ENCODE assay signal across 20 cellular contexts in the genomic region with DNA sequence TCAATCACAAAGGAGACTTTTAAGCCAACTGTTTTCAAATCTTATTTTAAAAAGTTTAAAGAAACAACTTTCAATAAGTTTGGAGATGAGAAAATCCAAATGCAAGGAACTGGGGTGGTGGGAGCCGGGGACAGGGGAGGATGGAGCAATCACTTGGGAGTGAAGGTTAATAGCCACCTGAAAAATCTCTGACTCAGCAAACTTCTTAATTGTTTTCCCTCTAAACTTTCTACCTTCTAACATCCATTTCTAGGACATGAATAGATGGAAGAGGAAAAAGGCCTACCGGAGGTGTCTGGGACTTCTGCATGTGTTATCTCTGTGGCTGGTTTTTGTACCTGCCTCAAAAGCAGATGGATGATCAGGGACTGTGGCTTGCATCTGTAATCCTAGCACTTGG.
DNase-seq lines count a peak whose midpoint lies in the region; ATAC-seq, FAIRE-seq and TF ChIP-seq lines count a peak whose summit lies in the region.
"Had no signal": no experiment of that assay in that cellular context is flagged by ENCODE, and none has a peak within 500 bp of the region (broad histone marks: within the 10 kb centered on the region; RNA-seq: fewer than 3 reads in every experiment).

No MANE protein-coding gene starts in this region.

- no peak overlapping the region for H4K12ac ChIP-seq in trophoblast cell (ENCODE audit: low read depth, low read length)

- H3K4ac ChIP-seq in IMR-90 (ENCODE audit: low read depth, low read length) (no peak overlapping the region), mesendoderm (ENCODE audit: low read depth, low read length) (no peak overlapping the region), trophoblast cell (ENCODE audit: low read depth, low read length) (no peak overlapping the region)

- no peaks in the 10 kb centered on the region for H3K9me1 ChIP-seq in IMR-90 (ENCODE audit: insufficient read depth, low read length)

- no peak overlapping the region for H2AK5ac ChIP-seq in IMR-90 (ENCODE audit: low read depth, low read length)
- H2AK5ac ChIP-seq in mesendoderm (ENCODE audit: low read length), result no peak overlapping the region
- H2AK5ac ChIP-seq in trophoblast cell (ENCODE audit: low read length), result no peak overlapping the region

- TF ChIP-seq POLR2A in A549 (IDR thresholded peaks at IDR 0.05; ENCODE audit: low read length) (no peak), IMR-90 (IDR thresholded peaks at IDR 0.05; ENCODE audit: low read depth, low read length) (no peak)

- no peak overlapping the region for H3K23ac ChIP-seq in IMR-90 (ENCODE audit: low read depth, low read length)
- no peak overlapping the region for H3K23ac ChIP-seq in mesendoderm (ENCODE audit: low read length)
- no peak overlapping the region for H3K23ac ChIP-seq in trophoblast cell (ENCODE audit: low read length)

- no peak overlapping the region for H2BK120ac ChIP-seq in IMR-90 (ENCODE audit: low read depth, low read length)
- peak overlapping the region; percentile 18 for H2BK120ac ChIP-seq in mesendoderm (ENCODE audit: low read depth, low read length)
- H2BK120ac ChIP-seq in trophoblast cell (ENCODE audit: insufficient read depth, low read length, poor library complexity), result peak overlapping the region; percentile 46

- H3K4me1 ChIP-seq in A549, result no peaks in the 10 kb centered on the region
- no peaks in the 10 kb centered on the region for H3K4me1 ChIP-seq in IMR-90 (ENCODE audit: control insufficient read depth, insufficient read depth, low read length)
- H3K4me1 ChIP-seq in mesendoderm (ENCODE audit: control insufficient read depth, low read depth, low read length), result no peaks in the 10 kb centered on the region
- peaks cover 2 to 4% of the 10 kb centered on the region in 2 experiments for H3K4me1 ChIP-seq in trophoblast cell (ENCODE audit: control insufficient read depth in 1 of 2, insufficient read depth in 2 of 2, low read length in 2 of 2)
- H3K4me1 ChIP-seq: BE2C, HAP-1 had no signal

- no TSS peak for BruUV-seq in IMR-90 (replicated peaks; lab: Mats Ljungman, UMichigan)

- H4K20me1 ChIP-seq in IMR-90 (ENCODE audit: insufficient read depth, low read length), result no peaks in the 10 kb centered on the region

- CTCF ChIA-PET in A549 (lab: Yijun Ruan, JAX), result interaction anchor here (1.3 kb wide), 1 partner anchor 19 kb away, joined by 4 read pairs; no protein-coding TSS in a partner anchor
- CTCF ChIA-PET in IMR-90 (lab: Yijun Ruan, JAX), result no interaction called here

- H2BK5ac ChIP-seq in IMR-90 (ENCODE audit: low read depth, low read length, poor library complexity, severe bottlenecking), result no peak overlapping the region
- H2BK5ac ChIP-seq in mesendoderm (ENCODE audit: low read length), result no peak overlapping the region
- no peak overlapping the region for H2BK5ac ChIP-seq in trophoblast cell (ENCODE audit: low read depth, low read length, poor library complexity)

- no peak for TF ChIP-seq CTCF in A549 (IDR thresholded peaks at IDR 0.05)
- no peak for TF ChIP-seq CTCF in IMR-90 (conservative IDR thresholded peaks at IDR 0.05; ENCODE audit: low read depth, low read length)

- H3K9me3 ChIP-seq in A549 (no peaks in the 10 kb centered on the region), IMR-90 (ENCODE audit: control insufficient read depth, insufficient read depth, low read length) (no peaks in the 10 kb centered on the region; the same call in 1 of the 2 replicates), trophoblast cell (ENCODE audit: insufficient read depth, low read depth, low read length) (no peaks in the 10 kb centered on the region)
- H3K9me3 ChIP-seq: BE2C, HAP-1 had no signal

- WGBS in A549 (ENCODE audit: missing lambda C conversion rate), result 12% methylated on average over 2 of the region's 2 CpGs
- WGBS in IMR-90 (ENCODE audit: extremely low coverage in 2 of 2, insufficient read length in 1 of 2), 2 experiments, result no CpG with 5 or more reads among the region's 2 CpGs
- WGBS in mesendoderm (ENCODE audit: extremely low coverage, insufficient coverage, low lambda C conversion rate), result no CpG with 5 or more reads among the region's 2 CpGs
- WGBS in trophoblast cell (ENCODE audit: extremely low coverage, insufficient coverage, insufficient read length), result no CpG with 5 or more reads among the region's 2 CpGs

- no peak overlapping the region for H2AK9ac ChIP-seq in IMR-90 (replicated peaks; ENCODE audit: low read depth, low read length, poor library complexity)

- no peak overlapping the region for H4K8ac ChIP-seq in IMR-90 (ENCODE audit: low read depth in 2 of 2, low read length in 2 of 2)
- no peak overlapping the region for H4K8ac ChIP-seq in mesendoderm (ENCODE audit: low read depth, low read length)
- no peak overlapping the region for H4K8ac ChIP-seq in trophoblast cell (ENCODE audit: low read depth, low read length)

- H2BK15ac ChIP-seq in IMR-90 (ENCODE audit: low read depth, low read length), result no peak overlapping the region
- no peak overlapping the region for H2BK15ac ChIP-seq in mesendoderm (replicated peaks; ENCODE audit: low read depth)

- TF ChIP-seq RAD21 in A549 (conservative IDR thresholded peaks at IDR 0.05 in 1 of 2, IDR thresholded peaks at IDR 0.05 in 1 of 2), result no peak
- TF ChIP-seq RAD21 in IMR-90 (IDR thresholded peaks at IDR 0.05; ENCODE audit: low read length), result no peak

- peak overlapping the region; percentile 66 for H2BK12ac ChIP-seq in trophoblast cell (ENCODE audit: low read length)

- H3K79me2 ChIP-seq in mesendoderm (ENCODE audit: control insufficient read depth, insufficient read depth, low read length) (no peaks in the 10 kb centered on the region), trophoblast cell (ENCODE audit: control insufficient read depth, insufficient read depth, low read length, poor library complexity) (no peaks in the 10 kb centered on the region)

- POLR2A ChIA-PET in A549 (lab: Yijun Ruan, JAX) (no interaction called here), IMR-90 (lab: Charles Lee; ENCODE audit: unreplicated experiment) (no interaction called here)

- H3K36me3 ChIP-seq in IMR-90 (ENCODE audit: control insufficient read depth, insufficient read depth, low read length) (no peaks in the 10 kb centered on the region), mesendoderm (ENCODE audit: control insufficient read depth, insufficient read depth, low read length) (no peaks in the 10 kb centered on the region), trophoblast cell (ENCODE audit: control insufficient read depth in 1 of 2, insufficient read depth in 2 of 2, low read length in 2 of 2) (no peaks in the 10 kb centered on the region)
- H3K36me3 ChIP-seq: BE2C, HAP-1 had no signal

- no peak overlapping the region for H3K9ac ChIP-seq in IMR-90 (ENCODE audit: low read depth, low read length)
- no peak overlapping the region for H3K9ac ChIP-seq in mesendoderm (ENCODE audit: low read length)
- H3K9ac ChIP-seq in trophoblast cell (ENCODE audit: low read length), result no peak overlapping the region

- H3K14ac ChIP-seq in IMR-90 (replicated peaks; ENCODE audit: low read depth, low read length) (no peak overlapping the region), trophoblast cell (ENCODE audit: low read length) (no peak overlapping the region)

- H3K4me3 ChIP-seq in A549, result no peak overlapping the region
- H3K4me3 ChIP-seq in IMR-90 (ENCODE audit: insufficient read depth, low read depth, low read length), result no peak overlapping the region
- no peak overlapping the region for H3K4me3 ChIP-seq in mesendoderm (ENCODE audit: low read length)
- no peak overlapping the region for H3K4me3 ChIP-seq in trophoblast cell (ENCODE audit: low read depth, low read length)
- H3K4me3 ChIP-seq: HAP-1 had no signal

- no peaks in the 10 kb centered on the region for H3K79me1 ChIP-seq in IMR-90 (ENCODE audit: low read depth in 1 of 2, low read length in 2 of 2)
- no peaks in the 10 kb centered on the region for H3K79me1 ChIP-seq in mesendoderm (ENCODE audit: low read length)
- H3K79me1 ChIP-seq in trophoblast cell (ENCODE audit: low read length), result no peaks in the 10 kb centered on the region

- H3K18ac ChIP-seq in IMR-90 (ENCODE audit: low read depth, low read length), result no peak overlapping the region
- no peak overlapping the region for H3K18ac ChIP-seq in mesendoderm (ENCODE audit: low read length)
- no peak overlapping the region for H3K18ac ChIP-seq in trophoblast cell (ENCODE audit: low read length)

- intact Hi-C loops in IMR-90 (cut with micrococcal nuclease), result no loop called here

- ATAC-seq in A549, result no peak
- ATAC-seq in IMR-90 (ENCODE audit: low read depth), result no peak
- no peak for ATAC-seq in HG02885 (IDR thresholded peaks at IDR 0.05; ENCODE audit: poor library complexity, unreplicated experiment)
- ATAC-seq: CD8-positive, alpha-beta T cell had no signal

- no peak for FAIRE-seq in A549 (lab: Jason Lieb, UNC)
- FAIRE-seq: A204.1, D721Med, G401.6, GM12891, H1 had no signal

- H3K27me3 ChIP-seq in IMR-90 (ENCODE audit: control insufficient read depth, insufficient read depth, low read length) (no peaks in the 10 kb centered on the region), mesendoderm (ENCODE audit: insufficient read depth, low read length, poor library complexity) (no peaks in the 10 kb centered on the region), trophoblast cell (ENCODE audit: insufficient read depth, low read length) (no peaks in the 10 kb centered on the region)
- H3K27me3 ChIP-seq: BE2C had no signal

- no peak overlapping the region for H2BK20ac ChIP-seq in IMR-90 (ENCODE audit: low read depth, low read length)

- no peak for DNase-seq in A549 (ENCODE audit: low read depth in 1 of 2, low spot score in 1 of 2)
- DNase-seq in IMR-90, result no peak
- DNase-seq in mesendoderm, result no peak
- DNase-seq in trophoblast cell, result no peak
- no peak for DNase-seq in stimulated activated naive CD4-positive, alpha-beta T cell (lab: John Stamatoyannopoulos, UW)
- no peak for DNase-seq in occipital lobe (lab: John Stamatoyannopoulos, UW)
- DNase-seq in T-helper 2 cell, result no peak
- DNase-seq: BE2C; CD8-positive, alpha-beta T cell; COR-L47; DMS153; EL had no signal

- H4K5ac ChIP-seq in IMR-90 (ENCODE audit: low read depth, low read length) (no peak overlapping the region), mesendoderm (ENCODE audit: low read length) (no peak overlapping the region)

- H4K91ac ChIP-seq in IMR-90 (ENCODE audit: insufficient read depth, low read depth, low read length), result no peak overlapping the region
- H4K91ac ChIP-seq in trophoblast cell (ENCODE audit: low read depth, low read length), result no peak overlapping the region

- in situ Hi-C loops in IMR-90 (cut with MboI; ENCODE audit: low sequenced_read_pairs), result no loop called here

- H3K56ac ChIP-seq in IMR-90 (ENCODE audit: extremely low read depth, insufficient read depth, low read length) (no peak overlapping the region), mesendoderm (ENCODE audit: low read length) (no peak overlapping the region)

- dilution Hi-C loops in IMR-90 (cut with HindIII; ENCODE audit: low sequenced_read_pairs, unreplicated experiment), result no loop called here

- H2AFZ ChIP-seq in IMR-90 (replicated peaks; ENCODE audit: low read length, poor library complexity) (no peak overlapping the region), trophoblast cell (ENCODE audit: insufficient read depth, low read length, poor library complexity) (no peak overlapping the region)

- H3K4me2 ChIP-seq in A549, result no peak overlapping the region
- no peak overlapping the region for H3K4me2 ChIP-seq in IMR-90 (ENCODE audit: low read depth, low read length)
- H3K4me2 ChIP-seq in mesendoderm (ENCODE audit: low read length), result no peak overlapping the region
- no peak overlapping the region for H3K4me2 ChIP-seq in trophoblast cell (ENCODE audit: low read length)

- H3K27ac ChIP-seq in A549, result no peak overlapping the region
- H3K27ac ChIP-seq in IMR-90 (ENCODE audit: insufficient read depth, low read length), result no peak overlapping the region
- no peak overlapping the region for H3K27ac ChIP-seq in mesendoderm (ENCODE audit: low read depth, low read length)
- H3K27ac ChIP-seq in trophoblast cell (ENCODE audit: low read depth, low read length), result peak overlapping the region; percentile 42
- H3K27ac ChIP-seq: C4-2B had no signal

- TF ChIP-seq EP300 in A549 (IDR thresholded peaks at IDR 0.05), result no peak
